ENCODE assay signal across 8 cellular contexts in genomic region chr1:226457307-226457712, GRCh38. TPM values are rescaled to one million over a fixed set of nuclear protein-coding genes. Genes with fewer than 3 reads are reported as not detected.
DNase-seq lines count a peak whose midpoint lies in the region; ATAC-seq, FAIRE-seq and TF ChIP-seq lines count a peak whose summit lies in the region.

No MANE protein-coding gene starts in this region.

- H3K79me1 ChIP-seq in neuronal stem cell (ENCODE audit: low read depth, low read length) = no peaks in the 10 kb centered on the region

- no peak overlapping the region for H3K27ac ChIP-seq in CD8-positive, alpha-beta memory T cell (ENCODE audit: low read depth, low read length)
- H3K27ac ChIP-seq in neuronal stem cell (replicated peaks; ENCODE audit: low read length) (no peak overlapping the region), pancreas (no peak overlapping the region)

- H3K18ac ChIP-seq in neuronal stem cell (ENCODE audit: low read length) = no peak overlapping the region

- no peaks in the 10 kb centered on the region for H3K9me3 Mint-ChIP-seq in CD8-positive, alpha-beta memory T cell
- no peaks in the 10 kb centered on the region for H3K9me3 Mint-ChIP-seq in activated naive CD4-positive, alpha-beta T cell treated with anti-CD3 and anti-CD28 coated beads, Interleukin-2, amount 10 ng/mL, durations not matched to agents 7 days and 5 days

- no peaks in the 10 kb centered on the region for H3K36me3 ChIP-seq in CD8-positive, alpha-beta memory T cell (ENCODE audit: insufficient read depth, low read length)
- H3K36me3 ChIP-seq in neuronal stem cell (replicated peaks in 1 of 2; ENCODE audit: control insufficient read depth in 2 of 2, insufficient read depth in 2 of 2, low read length in 2 of 2) (no peaks in the 10 kb centered on the region), pancreas (no peaks in the 10 kb centered on the region)

- peak overlapping the region; percentile 60 for H2BK15ac ChIP-seq in neuronal stem cell (ENCODE audit: low read length)

- H2BK5ac ChIP-seq in neuronal stem cell (ENCODE audit: low read length) = no peak overlapping the region

- TF ChIP-seq CTCF in pancreas (IDR thresholded peaks at IDR 0.05) = no peak

- no peaks in the 10 kb centered on the region for H3K27me3 ChIP-seq in CD8-positive, alpha-beta memory T cell (ENCODE audit: insufficient read depth, low read length, poor library complexity, severe bottlenecking)
- peaks cover 0 to 3% (median 0%) of the 10 kb centered on the region in 3 experiments for H3K27me3 ChIP-seq in neuronal stem cell (ENCODE audit: control insufficient read depth in 3 of 3, insufficient read depth in 3 of 3, low read depth in 1 of 3, low read length in 3 of 3)
- H3K27me3 ChIP-seq in pancreas = no peaks in the 10 kb centered on the region

- no peak overlapping the region for H3K14ac ChIP-seq in neuronal stem cell (ENCODE audit: low read length)

- peak overlapping the region; percentile 57 to 95 (median 90) for H3K27ac Mint-ChIP-seq in CD8-positive, alpha-beta memory T cell
- peak overlapping the region; percentile 50 for H3K27ac Mint-ChIP-seq in activated naive CD4-positive, alpha-beta T cell treated with anti-CD3 and anti-CD28 coated beads, Interleukin-2, amount 10 ng/mL, durations not matched to agents 7 days and 5 days

- peaks cover 0 to 4% (median 0%) of the 10 kb centered on the region in 3 donors for H3K36me3 Mint-ChIP-seq in CD8-positive, alpha-beta memory T cell
- no peaks in the 10 kb centered on the region for H3K36me3 Mint-ChIP-seq in activated naive CD4-positive, alpha-beta T cell treated with anti-CD3 and anti-CD28 coated beads, Interleukin-2, amount 10 ng/mL, durations not matched to agents 7 days and 5 days

- peak overlapping the region; percentile 28 for H2AK5ac ChIP-seq in neuronal stem cell (ENCODE audit: low read depth, low read length)

- H4K91ac ChIP-seq in neuronal stem cell (ENCODE audit: low read depth, low read length, poor library complexity) = no peak overlapping the region

- H3K4me3 ChIP-seq in CD8-positive, alpha-beta memory T cell (ENCODE audit: low read length) = peak overlapping the region; percentile 19
- no peak overlapping the region for H3K4me3 ChIP-seq in neuronal stem cell (ENCODE audit: low read length in 2 of 2)
- no peak overlapping the region for H3K4me3 ChIP-seq in pancreas

- no peak overlapping the region for H2BK120ac ChIP-seq in neuronal stem cell (ENCODE audit: low read depth, low read length)

- intact Hi-C loops in pancreas (cut with DNase I) = no loop called here

- H3K4me2 ChIP-seq in neuronal stem cell (ENCODE audit: insufficient read depth, low read length, poor library complexity, severe bottlenecking) = no peak overlapping the region

- peaks cover 8% of the 10 kb centered on the region for H3K4me1 ChIP-seq in CD8-positive, alpha-beta memory T cell (ENCODE audit: insufficient read depth, low read length)
- H3K4me1 ChIP-seq in neuronal stem cell (ENCODE audit: control insufficient read depth in 2 of 2, insufficient read depth in 1 of 2, low read depth in 1 of 2, low read length in 2 of 2) (peaks cover 2 to 5% of the 10 kb centered on the region in 2 donors), pancreas (no peaks in the 10 kb centered on the region)

- H2AFZ ChIP-seq in neuronal stem cell (ENCODE audit: low read length) = no peak overlapping the region

- peaks cover 0 to 3% of the 10 kb centered on the region in 2 donors for H3K27me3 Mint-ChIP-seq in CD8-positive, alpha-beta memory T cell
- peaks cover 33% of the 10 kb centered on the region for H3K27me3 Mint-ChIP-seq in activated naive CD4-positive, alpha-beta T cell treated with anti-CD3 and anti-CD28 coated beads, Interleukin-2, amount 10 ng/mL, durations not matched to agents 7 days and 5 days

- no peaks in the 10 kb centered on the region for H3K9me3 ChIP-seq in CD8-positive, alpha-beta memory T cell (ENCODE audit: low read length)
- H3K9me3 ChIP-seq in neuronal stem cell (replicated peaks in 1 of 2; ENCODE audit: control insufficient read depth in 2 of 2, insufficient read depth in 1 of 2, low read depth in 1 of 2, low read length in 2 of 2) (no peaks in the 10 kb centered on the region), pancreas (no peaks in the 10 kb centered on the region)

- peak; percentile 48 to 72 (median 65) for DNase-seq in CD8-positive, alpha-beta memory T cell
- peak; percentile 55 for DNase-seq in activated naive CD4-positive, alpha-beta T cell treated with anti-CD3 and anti-CD28 coated beads, Interleukin-2, amount 10 ng/mL, durations not matched to agents 7 days and 5 days
- DNase-seq in neuronal stem cell (ENCODE audit: low spot score) = no peak
- DNase-seq in pancreas = no peak
- no peak for DNase-seq in OCI-M2 (lab: John Stamatoyannopoulos, UW; ENCODE audit: unreplicated experiment)
- no peak for DNase-seq in HPDE6-E6E7 (ENCODE audit: extremely low spot score)

- CTCF ChIA-PET in CD8-positive, alpha-beta memory T cell (lab: Charles Lee) = interaction anchor here (0.6 to 2.6 kb wide), 19 partner anchors 9 to 372 kb away, joined by 3 to 26 read pairs (median 4); partner anchors contain the start of genes PARP1 and STUM
- CTCF ChIA-PET in activated naive CD4-positive, alpha-beta T cell treated with anti-CD3 and anti-CD28 coated beads, Interleukin-2, amount 10 ng/mL, durations not matched to agents 7 days and 5 days (lab: Charles Lee) = interaction anchor here (0.7 to 1.2 kb wide), 10 partner anchors 10 to 146 kb away, joined by 3 to 5 read pairs (median 3); no protein-coding TSS in a partner anchor

- H3K9ac ChIP-seq in neuronal stem cell (ENCODE audit: low read depth, low read length, poor library complexity) = no peak overlapping the region

- H2BK12ac ChIP-seq in neuronal stem cell (ENCODE audit: low read length) = no peak overlapping the region

- WGBS in neuronal stem cell (ENCODE audit: extremely low coverage in 2 of 2, insufficient read length in 2 of 2, insufficient replicate concordance in 1 of 2), 2 donors = no CpG with 5 or more reads among the region's 14 CpGs
- WGBS in pancreas, 2 donors = 52 to 54% methylated on average over 14 of the region's 14 CpGs

- FAIRE-seq in pancreas (lab: Jason Lieb, UNC) = no peak

- peak overlapping the region; percentile 67 to 94 (median 89) for H3K4me3 Mint-ChIP-seq in CD8-positive, alpha-beta memory T cell
- H3K4me3 Mint-ChIP-seq in activated naive CD4-positive, alpha-beta T cell treated with anti-CD3 and anti-CD28 coated beads, Interleukin-2, amount 10 ng/mL, durations not matched to agents 7 days and 5 days = no peak overlapping the region

- H3K4me1 Mint-ChIP-seq in CD8-positive, alpha-beta memory T cell = peaks cover 15 to 21% (median 17%) of the 10 kb centered on the region in 3 donors
- H3K4me1 Mint-ChIP-seq in activated naive CD4-positive, alpha-beta T cell treated with anti-CD3 and anti-CD28 coated beads, Interleukin-2, amount 10 ng/mL, durations not matched to agents 7 days and 5 days = peaks cover 12% of the 10 kb centered on the region

- H4K8ac ChIP-seq in neuronal stem cell (ENCODE audit: low read depth, low read length) = no peak overlapping the region

- ATAC-seq in pancreas (no peak), GM18861 (IDR thresholded peaks at IDR 0.05; ENCODE audit: unreplicated experiment) (no peak)

- H3K4ac ChIP-seq in neuronal stem cell (ENCODE audit: low read length) = no peak overlapping the region

- no peak overlapping the region for H3K23ac ChIP-seq in neuronal stem cell (ENCODE audit: low read depth, low read length, poor library complexity)

- POLR2A ChIA-PET in CD8-positive, alpha-beta memory T cell (lab: Charles Lee) = interaction anchor here (0.6 to 2.1 kb wide), 4 partner anchors 12 to 55 kb away, joined by 3 to 15 read pairs (median 6); partner anchors contain the start of gene PARP1

TF ChIP-seq in PFSK-1, 5 proteins besides CTCF, POLR2A, EP300 and RAD21:
- TF ChIP-seq POLR2AphosphoS5 (IDR thresholded peaks at IDR 0.05; ENCODE audit: low read depth, low read length) (no peak), SIN3A (IDR thresholded peaks at IDR 0.05; ENCODE audit: borderline replicate concordance, insufficient read depth, low read length) (no peak), REST (IDR thresholded peaks at IDR 0.05; ENCODE audit: insufficient read depth in 1 of 2, low read depth in 2 of 2, low read length in 2 of 2) (no peak), FOXP2 (optimal IDR thresholded peaks at IDR 0.05; ENCODE audit: borderline replicate concordance, extremely low read depth, extremely low read length, insufficient read depth) (peak; percentile 47), TAF1 (IDR thresholded peaks at IDR 0.05; ENCODE audit: borderline replicate concordance, insufficient read depth, low read length) (no peak)

RNA-seq across cellular contexts. Expression of gene PARP1, which starts 49.4 kb away (rescaled TPM):
- 100 to 1,000 TPM; 224 to 234 TPM for total RNA-seq in CD8-positive, alpha-beta memory T cell
- polyA plus RNA-seq in CD8-positive, alpha-beta memory T cell = 137 TPM
- polyA plus RNA-seq in PFSK-1 (2012; ENCODE audit: insufficient read length, low read depth) = 125 TPM
- polyA plus RNA-seq in neuronal stem cell (2013, experiment 1 of 2) = 231 TPM
- polyA plus RNA-seq in neuronal stem cell (2013, experiment 2 of 2) = 243 TPM
- 10 to 100 TPM; 40.7 to 69.4 (median 52.5) TPM for total RNA-seq in pancreas
- 10 to 100 TPM; 16.8 to 23.8 TPM for polyA plus RNA-seq in pancreas

Comparison
In these comparisons a context has a peak if more than half of its experiments do, and no peak if none do; other contexts are left out.
1. DNase-seq: peak in CD8-positive, alpha-beta memory T cell (5 of 5) and activated naive CD4-positive, alpha-beta T cell treated with anti-CD3 and anti-CD28 coated beads, Interleukin-2, amount 10 ng/mL, durations not matched to agents 7 days and 5 days (single experiment); none in neuronal stem cell (single experiment), pancreas (0 of 6), OCI-M2 (single experiment) and HPDE6-E6E7 (single experiment).